ENCODE assay signal across 8 cellular contexts in genomic region chr19:2014731-2015610, GRCh38. TPM values are rescaled to one million over a fixed set of nuclear protein-coding genes. Genes with fewer than 3 reads are reported as not detected.
DNase-seq lines count a peak whose midpoint lies in the region; ATAC-seq lines count a peak whose summit lies in the region.

No MANE protein-coding gene starts in this region.

- intact Hi-C loops in CD4-positive, alpha-beta memory T cell (cut with micrococcal nuclease): loop anchor here (1.0 kb wide), 1 partner anchor 86 kb away; no protein-coding TSS in a partner anchor

- H3K4me3 ChIP-seq in CD4-positive, alpha-beta memory T cell (ENCODE audit: low read length in 2 of 2): no peak overlapping the region
- peak overlapping the region; percentile 86 for H3K4me3 ChIP-seq in HUES6 (ENCODE audit: low read depth, low read length)
- peak overlapping the region; percentile 48 to 69 (median 56) for H3K4me3 ChIP-seq in skin epidermis

- no peaks in the 10 kb centered on the region for H3K9me3 ChIP-seq in CD4-positive, alpha-beta memory T cell (ENCODE audit: control insufficient read depth in 1 of 2, low read length in 2 of 2)
- H3K9me3 ChIP-seq in HUES6 (ENCODE audit: control insufficient read depth, insufficient read depth, low read depth, low read length): no peaks in the 10 kb centered on the region

- H3K4me1 ChIP-seq in CD4-positive, alpha-beta memory T cell (ENCODE audit: insufficient read depth, low read length): peaks cover 16% of the 10 kb centered on the region
- no peaks in the 10 kb centered on the region for H3K4me1 ChIP-seq in HUES6 (ENCODE audit: control insufficient read depth, insufficient read depth, low read length)

- peaks cover 0 to 3% (median 0%) of the 10 kb centered on the region in 8 donors for H3K9me3 Mint-ChIP-seq in CD4-positive, alpha-beta memory T cell
- H3K9me3 Mint-ChIP-seq in activated naive CD4-positive, alpha-beta T cell treated with anti-CD3 and anti-CD28 coated beads, Interleukin-2, amount 50 U/mL, for 72 hours: no peaks in the 10 kb centered on the region

- peaks cover 5 to 10% of the 10 kb centered on the region in 2 donors for H3K36me3 Mint-ChIP-seq in CD4-positive, alpha-beta memory T cell
- H3K36me3 Mint-ChIP-seq in activated naive CD4-positive, alpha-beta T cell treated with anti-CD3 and anti-CD28 coated beads, Interleukin-2, amount 50 U/mL, for 72 hours: peaks cover 0 to 19% of the 10 kb centered on the region in 2 donors

- no peaks in the 10 kb centered on the region for H3K27me3 ChIP-seq in CD4-positive, alpha-beta memory T cell (ENCODE audit: insufficient read depth, low read length)
- H3K27me3 ChIP-seq in HUES6 (ENCODE audit: control insufficient read depth, insufficient read depth, low read length): no peaks in the 10 kb centered on the region

- CTCF ChIA-PET in CD4-positive, alpha-beta memory T cell (lab: Charles Lee; ENCODE audit: partially characterized antibody): no interaction called here

- in situ Hi-C loops in KBM-7 (cut with MboI; ENCODE audit: low pct_unique_long_range_greater_than_20kb, low sequenced_read_pairs): no loop called here

- peak overlapping the region; percentile 69 for H3K9ac ChIP-seq in HUES6 (ENCODE audit: low read length)

- H3K36me3 ChIP-seq in CD4-positive, alpha-beta memory T cell (ENCODE audit: insufficient read depth, low read length): no peaks in the 10 kb centered on the region
- H3K36me3 ChIP-seq in HUES6 (ENCODE audit: control insufficient read depth, insufficient read depth, low read length): no peaks in the 10 kb centered on the region

- H3K27me3 Mint-ChIP-seq in CD4-positive, alpha-beta memory T cell: no peaks in the 10 kb centered on the region

- H3K27ac Mint-ChIP-seq in CD4-positive, alpha-beta memory T cell: peak overlapping the region in 4 of 7 donors; percentile 21 to 77 (median 60)
- H3K27ac Mint-ChIP-seq in activated naive CD4-positive, alpha-beta T cell treated with anti-CD3 and anti-CD28 coated beads, Interleukin-2, amount 50 U/mL, for 72 hours: no peak overlapping the region

- no peak overlapping the region for H3K27ac ChIP-seq in CD4-positive, alpha-beta memory T cell (ENCODE audit: low read depth, low read length)
- no peak overlapping the region for H3K27ac ChIP-seq in HUES6 (ENCODE audit: low read depth, low read length)
- peak overlapping the region in 20 of 21 experiments; percentile 29 to 89 (median 73) for H3K27ac ChIP-seq in skin epidermis

- DNase-seq in CD4-positive, alpha-beta memory T cell: peak in 4 of 5 donors; percentile 18 to 30 (median 28)
- DNase-seq in activated naive CD4-positive, alpha-beta T cell treated with anti-CD3 and anti-CD28 coated beads, Interleukin-2, amount 50 U/mL, for 72 hours (ENCODE audit: low spot score in 2 of 2): peak in 1 of 2 donors; percentile 46
- peak; percentile 72 for DNase-seq in hepatic stellate cell (ENCODE audit: low spot score)
- DNase-seq in islet precursor cell: no peak
- no peak for DNase-seq in KBM-7
- DNase-seq in medulla oblongata (ENCODE audit: extremely low spot score): no peak

- H3K4me3 Mint-ChIP-seq in CD4-positive, alpha-beta memory T cell: peak overlapping the region; percentile 31 to 73 (median 56)

- peaks cover 8 to 30% (median 21%) of the 10 kb centered on the region in 4 donors for H3K4me1 Mint-ChIP-seq in CD4-positive, alpha-beta memory T cell

- POLR2A ChIA-PET in CD4-positive, alpha-beta memory T cell (lab: Charles Lee; ENCODE audit: partially characterized antibody): interaction anchor here (1.0 kb wide), 1 partner anchor 72 kb away, joined by 3 read pairs; no protein-coding TSS in a partner anchor

- peak; percentile 39 to 54 for ATAC-seq in activated naive CD4-positive, alpha-beta T cell treated with anti-CD3 and anti-CD28 coated beads, Interleukin-2, amount 50 U/mL, for 72 hours

RNA-seq across cellular contexts. Expression of gene BTBD2, which starts 0.5 kb away (rescaled TPM):
- 10 to 100 TPM; 52.2 to 59.4 TPM for total RNA-seq in CD4-positive, alpha-beta memory T cell
- polyA plus RNA-seq in CD4-positive, alpha-beta memory T cell: 1 to 10 TPM; 2.8 to 6.6 TPM
- total RNA-seq in activated naive CD4-positive, alpha-beta T cell treated with anti-CD3 and anti-CD28 coated beads, Interleukin-2, amount 50 U/mL, for 72 hours: 10 to 100 TPM; 24.6 to 60.8 TPM

RNA-seq across cellular contexts. Expression of gene MKNK2, which starts 36.1 kb away (rescaled TPM):
- 100 to 1,000 TPM; 194 to 195 TPM for total RNA-seq in CD4-positive, alpha-beta memory T cell
- 10 to 100 TPM; 24.1 to 63.9 TPM for polyA plus RNA-seq in CD4-positive, alpha-beta memory T cell
- 100 to 1,000 TPM; 211 to 261 TPM for total RNA-seq in activated naive CD4-positive, alpha-beta T cell treated with anti-CD3 and anti-CD28 coated beads, Interleukin-2, amount 50 U/mL, for 72 hours

Comparison
In these comparisons a context has a peak if more than half of its experiments do, and no peak if none do; other contexts are left out.
1. DNase-seq: peak in CD4-positive, alpha-beta memory T cell (4 of 5) and hepatic stellate cell (single experiment); none in islet precursor cell (single experiment), KBM-7 (single experiment) and medulla oblongata (single experiment).
2. H3K27ac ChIP-seq: peak in skin epidermis (20 of 21); none in CD4-positive, alpha-beta memory T cell (single experiment) and HUES6 (single experiment).
3. H3K4me3 ChIP-seq: peak in HUES6 (single experiment) and skin epidermis (7 of 7); none in CD4-positive, alpha-beta memory T cell (0 of 2).
4. H3K27ac Mint-ChIP-seq: peak in CD4-positive, alpha-beta memory T cell (4 of 7); none in activated naive CD4-positive, alpha-beta T cell treated with anti-CD3 and anti-CD28 coated beads, Interleukin-2, amount 50 U/mL, for 72 hours (0 of 2).